ENCODE assay signal across 1 cellular context in the genomic region with DNA sequence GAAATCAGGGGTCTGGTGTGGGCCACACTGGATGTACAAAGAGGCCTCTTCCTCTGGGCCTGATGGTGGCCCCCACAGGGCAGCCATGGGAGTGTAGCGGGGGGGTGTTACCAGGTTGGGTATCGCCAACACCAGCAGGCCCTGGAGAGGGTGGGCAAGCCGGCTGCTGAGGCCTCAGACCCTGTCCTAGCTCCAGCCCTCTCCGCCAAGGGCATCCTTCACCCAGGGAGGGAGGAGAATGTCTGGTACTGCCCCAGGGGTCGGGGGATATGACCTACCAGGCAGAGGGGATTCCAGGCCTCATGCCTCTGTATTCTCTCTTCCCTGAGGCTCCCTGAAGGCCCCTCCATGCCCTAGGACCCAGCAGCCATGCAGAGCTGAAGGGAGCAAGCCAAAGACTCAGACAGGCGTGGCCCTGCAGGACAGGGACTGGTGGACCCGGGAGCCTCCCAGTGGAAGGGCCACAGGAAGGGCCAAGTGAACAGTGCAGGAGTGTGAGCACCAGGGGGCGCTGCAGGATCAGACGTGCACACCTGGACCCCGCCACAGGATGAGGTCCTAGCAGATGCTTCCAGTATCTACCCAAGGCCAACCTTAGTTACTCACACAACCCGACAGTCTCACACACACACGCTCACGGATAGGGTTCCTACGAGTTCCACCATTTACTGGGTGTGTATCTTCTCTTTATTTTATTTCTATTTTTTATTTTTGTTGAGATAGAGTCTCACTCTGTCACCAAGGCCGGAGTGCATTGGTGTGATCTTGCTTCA.
TF ChIP-seq lines count a peak whose summit lies in the region.

No MANE protein-coding gene starts in this region.

TF ChIP-seq in HCT116, 20 proteins besides CTCF, POLR2A, EP300 and RAD21:
- TF ChIP-seq, protein P1, sequence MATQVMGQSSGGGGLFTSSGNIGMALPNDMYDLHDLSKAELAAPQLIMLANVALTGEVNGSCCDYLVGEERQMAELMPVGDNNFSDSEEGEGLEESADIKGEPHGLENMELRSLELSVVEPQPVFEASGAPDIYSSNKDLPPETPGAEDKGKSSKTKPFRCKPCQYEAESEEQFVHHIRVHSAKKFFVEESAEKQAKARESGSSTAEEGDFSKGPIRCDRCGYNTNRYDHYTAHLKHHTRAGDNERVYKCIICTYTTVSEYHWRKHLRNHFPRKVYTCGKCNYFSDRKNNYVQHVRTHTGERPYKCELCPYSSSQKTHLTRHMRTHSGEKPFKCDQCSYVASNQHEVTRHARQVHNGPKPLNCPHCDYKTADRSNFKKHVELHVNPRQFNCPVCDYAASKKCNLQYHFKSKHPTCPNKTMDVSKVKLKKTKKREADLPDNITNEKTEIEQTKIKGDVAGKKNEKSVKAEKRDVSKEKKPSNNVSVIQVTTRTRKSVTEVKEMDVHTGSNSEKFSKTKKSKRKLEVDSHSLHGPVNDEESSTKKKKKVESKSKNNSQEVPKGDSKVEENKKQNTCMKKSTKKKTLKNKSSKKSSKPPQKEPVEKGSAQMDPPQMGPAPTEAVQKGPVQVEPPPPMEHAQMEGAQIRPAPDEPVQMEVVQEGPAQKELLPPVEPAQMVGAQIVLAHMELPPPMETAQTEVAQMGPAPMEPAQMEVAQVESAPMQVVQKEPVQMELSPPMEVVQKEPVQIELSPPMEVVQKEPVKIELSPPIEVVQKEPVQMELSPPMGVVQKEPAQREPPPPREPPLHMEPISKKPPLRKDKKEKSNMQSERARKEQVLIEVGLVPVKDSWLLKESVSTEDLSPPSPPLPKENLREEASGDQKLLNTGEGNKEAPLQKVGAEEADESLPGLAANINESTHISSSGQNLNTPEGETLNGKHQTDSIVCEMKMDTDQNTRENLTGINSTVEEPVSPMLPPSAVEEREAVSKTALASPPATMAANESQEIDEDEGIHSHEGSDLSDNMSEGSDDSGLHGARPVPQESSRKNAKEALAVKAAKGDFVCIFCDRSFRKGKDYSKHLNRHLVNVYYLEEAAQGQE (IDR thresholded peaks at IDR 0.05; ENCODE audit: low read depth), result no peak
- TF ChIP-seq ZFX (IDR thresholded peaks at IDR 0.05) (no peak), EGR1 (IDR thresholded peaks at IDR 0.05; ENCODE audit: low read depth) (no peak), ELF1 (IDR thresholded peaks at IDR 0.05; ENCODE audit: borderline replicate concordance, low read depth) (no peak), SRF (IDR thresholded peaks at IDR 0.05; ENCODE audit: low read depth) (no peak), SIN3A (IDR thresholded peaks at IDR 0.05; ENCODE audit: low read depth) (no peak), ZNF274 (IDR thresholded peaks at IDR 0.05; ENCODE audit: low read depth, low read length) (no peak), EZH2 (IDR thresholded peaks at IDR 0.05) (no peak)
- TF ChIP-seq, protein P2, sequence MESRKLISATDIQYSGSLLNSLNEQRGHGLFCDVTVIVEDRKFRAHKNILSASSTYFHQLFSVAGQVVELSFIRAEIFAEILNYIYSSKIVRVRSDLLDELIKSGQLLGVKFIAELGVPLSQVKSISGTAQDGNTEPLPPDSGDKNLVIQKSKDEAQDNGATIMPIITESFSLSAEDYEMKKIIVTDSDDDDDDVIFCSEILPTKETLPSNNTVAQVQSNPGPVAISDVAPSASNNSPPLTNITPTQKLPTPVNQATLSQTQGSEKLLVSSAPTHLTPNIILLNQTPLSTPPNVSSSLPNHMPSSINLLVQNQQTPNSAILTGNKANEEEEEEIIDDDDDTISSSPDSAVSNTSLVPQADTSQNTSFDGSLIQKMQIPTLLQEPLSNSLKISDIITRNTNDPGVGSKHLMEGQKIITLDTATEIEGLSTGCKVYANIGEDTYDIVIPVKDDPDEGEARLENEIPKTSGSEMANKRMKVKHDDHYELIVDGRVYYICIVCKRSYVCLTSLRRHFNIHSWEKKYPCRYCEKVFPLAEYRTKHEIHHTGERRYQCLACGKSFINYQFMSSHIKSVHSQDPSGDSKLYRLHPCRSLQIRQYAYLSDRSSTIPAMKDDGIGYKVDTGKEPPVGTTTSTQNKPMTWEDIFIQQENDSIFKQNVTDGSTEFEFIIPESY (IDR thresholded peaks at IDR 0.05; ENCODE audit: extremely low read depth, insufficient replicate concordance, low read length), result no peak
